ENCODE assay signal across 35 cellular contexts in genomic region chr7:108846471-108846870, GRCh38.
"Had no signal": no experiment of that assay in that cellular context is flagged by ENCODE, and none has a peak within 500 bp of the region (broad histone marks: within the 10 kb centered on the region; RNA-seq: fewer than 3 reads in every experiment).

No MANE protein-coding gene starts in this region.

- H3K36me3 Mint-ChIP-seq: activated CD8-positive, alpha-beta memory T cell treated with anti-CD3 and anti-CD28 coated beads, Interleukin-2, amount 10 ng/mL, durations not matched to agents 7 days and 5 days; activated naive CD4-positive, alpha-beta T cell treated with anti-CD3 and anti-CD28 coated beads, Interleukin-2, amount 50 U/mL, for 24 hours; activated naive CD8-positive, alpha-beta T cell treated with anti-CD3 and anti-CD28 coated beads for 36 hours; brain; T-cell had no signal

- H3K4me1 ChIP-seq: adrenal gland, breast epithelium, heart left ventricle had no signal

- H3K4me1 Mint-ChIP-seq: activated B cell treated with CpG ODN at 0.5 μM for 24 hours; activated CD8-positive, alpha-beta memory T cell treated with anti-CD3 and anti-CD28 coated beads, Interleukin-2, amount 10 ng/mL, durations not matched to agents 7 days and 5 days; activated naive CD4-positive, alpha-beta T cell treated with anti-CD3 and anti-CD28 coated beads, Interleukin-2, amount 50 U/mL, for 24 hours; activated naive CD8-positive, alpha-beta T cell treated with anti-CD3 and anti-CD28 coated beads for 36 hours; activated naive CD8-positive, alpha-beta T cell treated with anti-CD3 and anti-CD28 coated beads, Interleukin-2, amount 50 U/mL, for 24 hours; central memory CD8-positive, alpha-beta T cell; endodermal cell; T-cell had no signal

- H3K4me3 Mint-ChIP-seq: activated B cell treated with CpG ODN at 0.5 μM for 24 hours; activated CD8-positive, alpha-beta memory T cell treated with anti-CD3 and anti-CD28 coated beads, Interleukin-2, amount 10 ng/mL, durations not matched to agents 7 days and 5 days; activated CD8-positive, alpha-beta T cell treated with anti-CD3 and anti-CD28 coated beads, Interleukin-2, amount 10 ng/mL, durations not matched to agents 7 days and 5 days; activated naive CD4-positive, alpha-beta T cell treated with anti-CD3 and anti-CD28 coated beads for 36 hours; activated naive CD4-positive, alpha-beta T cell treated with anti-CD3 and anti-CD28 coated beads, Interleukin-2, amount 50 U/mL, for 24 hours; activated naive CD8-positive, alpha-beta T cell treated with anti-CD3 and anti-CD28 coated beads for 36 hours; activated naive CD8-positive, alpha-beta T cell treated with anti-CD3 and anti-CD28 coated beads, Interleukin-2, amount 50 U/mL, for 24 hours; activated T-helper 1 cell treated with anti-CD3 and anti-CD28 coated beads, Interleukin-12 subunit alpha, Interleukin-12 subunit beta, Interleukin-2, Interleukin-4 antibody, amounts not matched to agents 30 ng/mL and 10 ng/mL and 1 ng/mL, durations not matched to agents 14 hours and 24 hours and 36 hours; brain; central memory CD8-positive, alpha-beta T cell; dendritic cell treated with granulocyte-macrophage colony-stimulating factor and Interleukin-4, amounts not matched to agents 40 ng/mL and 50 ng/mL, for 4 days; endodermal cell; T-cell; T-helper 1 cell treated with Interleukin-12 subunit alpha and Interleukin-12 subunit beta and Interleukin-4 antibody, amounts not matched to agents 30 μg/mL and 1 μg/mL, for 36 hours had no signal

- H3K9me3 Mint-ChIP-seq: activated B cell treated with CpG ODN at 0.5 μM for 24 hours; activated naive CD4-positive, alpha-beta T cell treated with anti-CD3 and anti-CD28 coated beads for 36 hours; activated naive CD4-positive, alpha-beta T cell treated with anti-CD3 and anti-CD28 coated beads, Interleukin-2, amount 50 U/mL, for 24 hours; activated naive CD8-positive, alpha-beta T cell treated with anti-CD3 and anti-CD28 coated beads for 36 hours; activated naive CD8-positive, alpha-beta T cell treated with anti-CD3 and anti-CD28 coated beads, Interleukin-2, amount 50 U/mL, for 24 hours; activated T-helper 2 cell treated with anti-CD3 and anti-CD28 coated beads, Interferon-gamma antibody, Interleukin-2, Interleukin-4, amounts not matched to agents 10 μg/mL and 5 μg/mL and 100 μg/mL, durations not matched to agents 14 hours and 24 hours and 36 hours; brain; central memory CD8-positive, alpha-beta T cell; endodermal cell; T-helper 1 cell treated with Interleukin-12 subunit alpha and Interleukin-12 subunit beta and Interleukin-4 antibody, amounts not matched to agents 30 μg/mL and 1 μg/mL, for 36 hours had no signal

- H3K27ac ChIP-seq: adrenal gland, breast epithelium, coronary artery, dorsolateral prefrontal cortex, heart left ventricle, WERI-Rb-1 had no signal

- DNase-seq: activated B cell treated with CpG ODN at 0.5 μM for 24 hours; activated CD4-positive, alpha-beta T cell treated with anti-CD3 and anti-CD28 coated beads for 48 hours; activated CD4-positive, alpha-beta T cell treated with anti-CD3 and anti-CD28 coated beads, Interleukin-2, amount 50 U/mL, for 1 hour; activated CD4-positive, alpha-beta T cell treated with anti-CD3 and anti-CD28 coated beads, Interleukin-2, amount 50 U/mL, for 48 hours; activated CD8-positive, alpha-beta memory T cell treated with anti-CD3 and anti-CD28 coated beads, Interleukin-2, amount 10 ng/mL, durations not matched to agents 7 days and 5 days; activated CD8-positive, alpha-beta memory T cell treated with anti-CD3 and anti-CD28 coated beads, Interleukin-2, amount 50 U/mL, for 4 hours; activated CD8-positive, alpha-beta T cell treated with anti-CD3 and anti-CD28 coated beads, Interleukin-2, amount 10 ng/mL, durations not matched to agents 7 days and 5 days; activated effector memory CD4-positive, alpha-beta T cell treated with anti-CD3 and anti-CD28 coated beads, Interleukin-2, amount 50 U/mL, for 16 hours; activated naive CD4-positive, alpha-beta T cell treated with anti-CD3 and anti-CD28 coated beads for 36 hours; activated naive CD8-positive, alpha-beta T cell treated with anti-CD3 and anti-CD28 coated beads for 36 hours; activated naive CD8-positive, alpha-beta T cell treated with anti-CD3 and anti-CD28 coated beads, Interleukin-2, amount 50 U/mL, for 24 hours; activated T-cell treated with anti-CD3 and anti-CD28 coated beads, Interleukin-2, amount 50 U/mL, for 1 hour; activated T-cell treated with anti-CD3 and anti-CD28 coated beads, Interleukin-2, amount 50 U/mL, for 48 hours; adrenal gland; amygdala; aorta; dorsolateral prefrontal cortex; effector memory CD4-positive, alpha-beta T cell; endodermal cell; foreskin fibroblast; glutamatergic neuron; heart left ventricle; T-cell; T-helper 9 cell; WERI-Rb-1 had no signal

- H3K27me3 Mint-ChIP-seq: activated B cell treated with CpG ODN at 0.5 μM for 24 hours; activated CD8-positive, alpha-beta memory T cell treated with anti-CD3 and anti-CD28 coated beads, Interleukin-2, amount 10 ng/mL, durations not matched to agents 7 days and 5 days; activated naive CD4-positive, alpha-beta T cell treated with anti-CD3 and anti-CD28 coated beads, Interleukin-2, amount 50 U/mL, for 24 hours; activated naive CD8-positive, alpha-beta T cell treated with anti-CD3 and anti-CD28 coated beads for 36 hours; activated naive CD8-positive, alpha-beta T cell treated with anti-CD3 and anti-CD28 coated beads, Interleukin-2, amount 50 U/mL, for 24 hours; brain; central memory CD8-positive, alpha-beta T cell; dendritic cell treated with granulocyte-macrophage colony-stimulating factor and Interleukin-4, amounts not matched to agents 40 ng/mL and 50 ng/mL, for 4 days; T-cell had no signal

- H3K27ac Mint-ChIP-seq: activated B cell treated with CpG ODN at 0.5 μM for 24 hours; activated CD8-positive, alpha-beta memory T cell treated with anti-CD3 and anti-CD28 coated beads, Interleukin-2, amount 10 ng/mL, durations not matched to agents 7 days and 5 days; activated CD8-positive, alpha-beta T cell treated with anti-CD3 and anti-CD28 coated beads, Interleukin-2, amount 10 ng/mL, durations not matched to agents 7 days and 5 days; activated naive CD4-positive, alpha-beta T cell treated with anti-CD3 and anti-CD28 coated beads for 36 hours; activated naive CD4-positive, alpha-beta T cell treated with anti-CD3 and anti-CD28 coated beads, Interleukin-2, amount 50 U/mL, for 24 hours; activated naive CD8-positive, alpha-beta T cell treated with anti-CD3 and anti-CD28 coated beads for 36 hours; activated naive CD8-positive, alpha-beta T cell treated with anti-CD3 and anti-CD28 coated beads, Interleukin-2, amount 50 U/mL, for 24 hours; activated T-helper 1 cell treated with anti-CD3 and anti-CD28 coated beads, Interleukin-12 subunit alpha, Interleukin-12 subunit beta, Interleukin-2, Interleukin-4 antibody, amounts not matched to agents 30 ng/mL and 10 ng/mL and 1 ng/mL, durations not matched to agents 14 hours and 24 hours and 36 hours; activated T-helper 2 cell treated with anti-CD3 and anti-CD28 coated beads, Interferon-gamma antibody, Interleukin-2, Interleukin-4, amounts not matched to agents 10 μg/mL and 5 μg/mL and 100 μg/mL, durations not matched to agents 14 hours and 24 hours and 36 hours; brain; dendritic cell treated with granulocyte-macrophage colony-stimulating factor and Interleukin-4, amounts not matched to agents 40 ng/mL and 50 ng/mL, for 4 days; endodermal cell; T-cell; T-helper 1 cell treated with Interleukin-12 subunit alpha and Interleukin-12 subunit beta and Interleukin-4 antibody, amounts not matched to agents 30 μg/mL and 1 μg/mL, for 36 hours had no signal

- H3K36me3 ChIP-seq: adrenal gland, breast epithelium, heart left ventricle, WERI-Rb-1 had no signal

- FAIRE-seq: frontal cortex had no signal

- H3K27me3 ChIP-seq: adrenal gland, breast epithelium, dorsolateral prefrontal cortex, heart left ventricle had no signal

- H3K4me3 ChIP-seq: adrenal gland, breast epithelium, coronary artery, dorsolateral prefrontal cortex, heart left ventricle had no signal
